In genomic region chr3:48685293-48685602, GRCh38 we compare ENCODE assay signal across 1 cellular context.
TF ChIP-seq lines count a peak whose summit lies in the region.

No MANE protein-coding gene starts in this region.

TF ChIP-seq in IMR-90, 13 proteins besides CTCF, POLR2A, EP300 and RAD21:
- no peak for TF ChIP-seq MAFK (IDR thresholded peaks at IDR 0.05; ENCODE audit: low read depth, low read length)
- TF ChIP-seq CEBPB (IDR thresholded peaks at IDR 0.05; ENCODE audit: low read depth, low read length): no peak
- no peak for TF ChIP-seq CHD1 (IDR thresholded peaks at IDR 0.05; ENCODE audit: low read depth, low read length)
- no peak for TF ChIP-seq MAZ (IDR thresholded peaks at IDR 0.05; ENCODE audit: borderline replicate concordance, low read depth, low read length)
- no peak for TF ChIP-seq SMC3 (IDR thresholded peaks at IDR 0.05; ENCODE audit: low read depth, low read length)
- no peak for TF ChIP-seq NFE2L2 (IDR thresholded peaks at IDR 0.05; ENCODE audit: low read depth, low read length)
- no peak for TF ChIP-seq MXI1 (IDR thresholded peaks at IDR 0.05; ENCODE audit: borderline replicate concordance, low read depth, low read length)
- TF ChIP-seq RFX5 (IDR thresholded peaks at IDR 0.05; ENCODE audit: low read depth, low read length): no peak
- TF ChIP-seq, protein P1, sequence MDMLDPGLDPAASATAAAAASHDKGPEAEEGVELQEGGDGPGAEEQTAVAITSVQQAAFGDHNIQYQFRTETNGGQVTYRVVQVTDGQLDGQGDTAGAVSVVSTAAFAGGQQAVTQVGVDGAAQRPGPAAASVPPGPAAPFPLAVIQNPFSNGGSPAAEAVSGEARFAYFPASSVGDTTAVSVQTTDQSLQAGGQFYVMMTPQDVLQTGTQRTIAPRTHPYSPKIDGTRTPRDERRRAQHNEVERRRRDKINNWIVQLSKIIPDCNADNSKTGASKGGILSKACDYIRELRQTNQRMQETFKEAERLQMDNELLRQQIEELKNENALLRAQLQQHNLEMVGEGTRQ (IDR thresholded peaks at IDR 0.05; ENCODE audit: low read depth, low read length): no peak
- no peak for TF ChIP-seq BHLHE40 (IDR thresholded peaks at IDR 0.05; ENCODE audit: low read depth, low read length)
- no peak for TF ChIP-seq RCOR1 (IDR thresholded peaks at IDR 0.05; ENCODE audit: insufficient replicate concordance, low read length)
- TF ChIP-seq FOS (IDR thresholded peaks at IDR 0.05; ENCODE audit: low read depth, low read length): no peak
- no peak for TF ChIP-seq ELK1 (IDR thresholded peaks at IDR 0.05; ENCODE audit: borderline replicate concordance, low read depth, low read length)
